26 cellular contexts compared by ENCODE assay signal in genomic region chr2:188305271-188305670, GRCh38. TPM values are rescaled to one million over a fixed set of nuclear protein-coding genes. Genes with fewer than 3 reads are reported as not detected.
"Had no signal": no experiment of that assay in that cellular context is flagged by ENCODE, and none has a peak within 500 bp of the region (broad histone marks: within the 10 kb centered on the region; RNA-seq: fewer than 3 reads in every experiment).

No MANE protein-coding gene starts in this region.

- H3K36me3 ChIP-seq: right atrium auricular region, thoracic aorta, upper lobe of left lung had no signal

- H3K4me3 ChIP-seq: right atrium auricular region, thoracic aorta, upper lobe of left lung had no signal

- H3K4me1 Mint-ChIP-seq: activated naive CD8-positive, alpha-beta T cell treated with anti-CD3 and anti-CD28 coated beads for 36 hours; T-cell had no signal

- H3K4me1 ChIP-seq: right atrium auricular region, upper lobe of left lung had no signal

- DNase-seq: activated CD4-positive, CD25-positive, alpha-beta regulatory T cell treated with anti-CD3 and anti-CD28 coated beads, Interleukin-2, amount 50 U/mL, for 72 hours; activated CD8-positive, alpha-beta memory T cell treated with anti-CD3 and anti-CD28 coated beads for 24 hours; activated CD8-positive, alpha-beta memory T cell treated with anti-CD3 and anti-CD28 coated beads, Interleukin-2, amount 50 U/mL, for 4 hours; activated naive CD4-positive, alpha-beta T cell treated with Interleukin-2 at 50 U/mL for 16 hours; activated naive CD8-positive, alpha-beta T cell treated with anti-CD3 and anti-CD28 coated beads for 36 hours; activated T-cell treated with anti-CD3 and anti-CD28 coated beads, Interleukin-2, amount 50 U/mL, for 24 hours; central memory CD4-positive, alpha-beta T cell; effector memory CD4-positive, alpha-beta T cell; foreskin melanocyte; hippocampal formation; left ventricle myocardium superior; mammary epithelial cell; stimulated activated CD4-positive, alpha-beta T cell treated with anti-CD3 and anti-CD28 coated beads, Interleukin-4, amount 100 ng/mL, for 24 hours; stimulated activated naive CD4-positive, alpha-beta T cell treated with Interleukin-2 at 50 U/mL for 16 hours; T-cell; upper lobe of left lung had no signal

- ATAC-seq: esophagus mucosa, left ventricle myocardium superior, T-cell had no signal

- H3K27me3 Mint-ChIP-seq: activated naive CD8-positive, alpha-beta T cell treated with anti-CD3 and anti-CD28 coated beads for 36 hours; activated T-cell treated with anti-CD3 and anti-CD28 coated beads, Interleukin-2, amount 50 U/mL, for 24 hours; T-cell had no signal

- H3K9me3 ChIP-seq: right atrium auricular region, thoracic aorta, upper lobe of left lung had no signal

- H3K27ac ChIP-seq: right atrium auricular region, thoracic aorta, upper lobe of left lung, VCaP had no signal

- H3K4me3 Mint-ChIP-seq: activated naive CD8-positive, alpha-beta T cell treated with anti-CD3 and anti-CD28 coated beads for 36 hours; activated T-cell treated with anti-CD3 and anti-CD28 coated beads, Interleukin-2, amount 50 U/mL, for 24 hours; nephron; T-cell; T-helper 2 cell treated with Interferon-gamma antibody and Interleukin-4, amounts not matched to agents 5 μg/mL and 100 μg/mL, for 36 hours had no signal

- FAIRE-seq: astrocyte, colon, endothelial cell of umbilical vein, islet of Langerhans had no signal

- H3K27ac Mint-ChIP-seq: activated naive CD8-positive, alpha-beta T cell treated with anti-CD3 and anti-CD28 coated beads for 36 hours; activated T-cell treated with anti-CD3 and anti-CD28 coated beads, Interleukin-2, amount 50 U/mL, for 24 hours; T-cell; T-helper 2 cell treated with Interferon-gamma antibody and Interleukin-4, amounts not matched to agents 5 μg/mL and 100 μg/mL, for 36 hours had no signal

- H3K27me3 ChIP-seq: right atrium auricular region, upper lobe of left lung had no signal

- H3K9me3 Mint-ChIP-seq: activated naive CD8-positive, alpha-beta T cell treated with anti-CD3 and anti-CD28 coated beads for 36 hours; activated T-cell treated with anti-CD3 and anti-CD28 coated beads, Interleukin-2, amount 50 U/mL, for 24 hours; nephron; T-helper 2 cell treated with Interferon-gamma antibody and Interleukin-4, amounts not matched to agents 5 μg/mL and 100 μg/mL, for 36 hours had no signal

- H3K36me3 Mint-ChIP-seq: activated naive CD8-positive, alpha-beta T cell treated with anti-CD3 and anti-CD28 coated beads for 36 hours; T-cell had no signal

RNA-seq across cellular contexts. Expression of gene GULP1, which starts 13.6 kb away (rescaled TPM):
- total RNA-seq: activated naive CD8-positive, alpha-beta T cell treated with anti-CD3 and anti-CD28 coated beads for 36 hours had no signal
